In genomic region chr13:53260594-53260993, GRCh38 we compare ENCODE assay signal across 19 cellular contexts.
"Had no signal": no experiment of that assay in that cellular context is flagged by ENCODE, and none has a peak within 500 bp of the region (broad histone marks: within the 10 kb centered on the region; RNA-seq: fewer than 3 reads in every experiment).

No MANE protein-coding gene starts in this region.

- H3K27ac Mint-ChIP-seq: dendritic cell treated with granulocyte-macrophage colony-stimulating factor and Interleukin-4, amounts not matched to agents 40 ng/mL and 50 ng/mL, for 4 days; effector memory CD8-positive, alpha-beta T cell; endodermal cell had no signal

- H3K4me3 Mint-ChIP-seq: dendritic cell treated with granulocyte-macrophage colony-stimulating factor and Interleukin-4, amounts not matched to agents 40 ng/mL and 50 ng/mL, for 4 days; effector memory CD8-positive, alpha-beta T cell; endodermal cell had no signal

- H3K9me3 Mint-ChIP-seq: dendritic cell treated with granulocyte-macrophage colony-stimulating factor and Interleukin-4, amounts not matched to agents 40 ng/mL and 50 ng/mL, for 4 days; endodermal cell had no signal

- DNase-seq: colonic mucosa; cortex of kidney; dermis blood vessel endothelial cell; dorsolateral prefrontal cortex; effector CD4-positive, alpha-beta T cell; effector CD8-positive, alpha-beta T cell; effector memory CD4-positive, alpha-beta T cell; effector memory CD8-positive, alpha-beta T cell; endodermal cell; erythroblast; esophagus squamous epithelium; foreskin fibroblast; foreskin keratinocyte; foreskin melanocyte; gastrocnemius medialis; glutamatergic neuron; heart left ventricle; heart right ventricle had no signal

- H3K27me3 Mint-ChIP-seq: dendritic cell treated with granulocyte-macrophage colony-stimulating factor and Interleukin-4, amounts not matched to agents 40 ng/mL and 50 ng/mL, for 4 days; effector memory CD8-positive, alpha-beta T cell had no signal
